Comparison of ENCODE assay signal across 14 cellular contexts in genomic region chr12:86496595-86496994, GRCh38.
"Had no signal": no experiment of that assay in that cellular context is flagged by ENCODE, and none has a peak within 500 bp of the region (broad histone marks: within the 10 kb centered on the region; RNA-seq: fewer than 3 reads in every experiment).

No MANE protein-coding gene starts in this region.

- H3K4me3 ChIP-seq: breast epithelium, esophagus muscularis mucosa, smooth muscle cell, thyroid gland, vagina had no signal

- DNase-seq: activated CD4-positive, alpha-beta T cell treated with anti-CD3 and anti-CD28 coated beads for 4 hours; activated CD8-positive, alpha-beta memory T cell treated with anti-CD3 and anti-CD28 coated beads, Interleukin-2, amount 50 U/mL, for 48 hours; activated CD8-positive, alpha-beta T cell treated with anti-CD3 and anti-CD28 coated beads, Interleukin-2, amount 10 ng/mL, durations not matched to agents 7 days and 5 days; aorta; head of caudate nucleus; left colon; naive thymus-derived CD8-positive, alpha-beta T cell; posterior cingulate gyrus; thyroid gland had no signal

- H3K9me3 ChIP-seq: breast epithelium, esophagus muscularis mucosa, thyroid gland, vagina had no signal

- H3K4me1 ChIP-seq: breast epithelium, esophagus muscularis mucosa, thyroid gland, vagina had no signal

- H3K4me3 Mint-ChIP-seq: activated CD8-positive, alpha-beta T cell treated with anti-CD3 and anti-CD28 coated beads, Interleukin-2, amount 10 ng/mL, durations not matched to agents 7 days and 5 days; naive thymus-derived CD8-positive, alpha-beta T cell had no signal

- H3K27me3 ChIP-seq: breast epithelium, esophagus muscularis mucosa, thyroid gland, vagina had no signal

- H3K27me3 Mint-ChIP-seq: naive thymus-derived CD8-positive, alpha-beta T cell had no signal

- H3K36me3 Mint-ChIP-seq: naive thymus-derived CD8-positive, alpha-beta T cell had no signal

- H3K27ac ChIP-seq: breast epithelium, esophagus muscularis mucosa, thyroid gland, vagina, VCaP had no signal

- H3K4me1 Mint-ChIP-seq: naive thymus-derived CD8-positive, alpha-beta T cell had no signal

- H3K27ac Mint-ChIP-seq: activated CD8-positive, alpha-beta T cell treated with anti-CD3 and anti-CD28 coated beads, Interleukin-2, amount 10 ng/mL, durations not matched to agents 7 days and 5 days; naive thymus-derived CD8-positive, alpha-beta T cell had no signal

- H3K36me3 ChIP-seq: breast epithelium, esophagus muscularis mucosa, thyroid gland, vagina had no signal
